In the genomic region with DNA sequence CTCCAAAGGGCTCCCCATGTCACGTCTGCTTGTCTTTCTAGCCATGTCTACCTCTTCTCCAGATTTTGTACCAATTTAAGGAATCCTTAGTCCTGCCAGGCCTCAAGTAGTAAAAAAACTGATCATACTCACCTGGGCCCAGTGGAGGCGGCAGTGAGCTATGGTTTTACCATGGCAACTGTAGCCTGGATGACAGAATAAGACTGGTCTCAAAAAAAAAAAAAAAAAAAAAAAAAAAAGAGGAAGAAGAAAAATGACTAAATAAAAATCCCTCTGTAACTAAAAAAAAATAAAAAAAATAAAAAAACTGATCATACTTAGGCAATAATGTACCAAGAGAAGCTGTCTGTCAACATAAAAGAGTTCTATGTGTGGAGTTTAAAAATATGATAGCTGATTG, we compare ENCODE assay signal across 8 cellular contexts.
DNase-seq lines count a peak whose midpoint lies in the region; ATAC-seq and TF ChIP-seq lines count a peak whose summit lies in the region.

No MANE protein-coding gene starts in this region.

- peak; percentile 100 for ATAC-seq in HG03432 (IDR thresholded peaks at IDR 0.05; ENCODE audit: unreplicated experiment)
- ATAC-seq in psoas muscle = no peak

- H3K36me3 ChIP-seq in WERI-Rb-1 (no peaks in the 10 kb centered on the region), psoas muscle (ENCODE audit: insufficient read depth in 1 of 2, low read depth in 1 of 2) (no peaks in the 10 kb centered on the region)

- H3K27ac ChIP-seq in WERI-Rb-1 (no peak overlapping the region), psoas muscle (no peak overlapping the region)

- H3K27me3 Mint-ChIP-seq in nephron progenitor cell (ENCODE audit: low read depth, poor library complexity) = no peaks in the 10 kb centered on the region

- no peak overlapping the region for H3K4me3 ChIP-seq in GM12864 (ENCODE audit: low read depth, low read length)
- no peak overlapping the region for H3K4me3 ChIP-seq in WERI-Rb-1 (ENCODE audit: low read depth, low read length)
- no peak overlapping the region for H3K4me3 ChIP-seq in psoas muscle

- H3K36me3 Mint-ChIP-seq in nephron progenitor cell (ENCODE audit: low read depth) = no peaks in the 10 kb centered on the region

- no peaks in the 10 kb centered on the region for H3K4me1 ChIP-seq in psoas muscle

- H3K27me3 ChIP-seq in WERI-Rb-1 (ENCODE audit: insufficient read depth, low read depth, severe bottlenecking) (no peaks in the 10 kb centered on the region), psoas muscle (ENCODE audit: insufficient read depth in 3 of 3, low read length in 2 of 3) (no peaks in the 10 kb centered on the region)

- WGBS in psoas muscle, 3 donors = 59 to 83% (median 68%) methylated on average over 2 of the region's 2 CpGs

- no peaks in the 10 kb centered on the region for H3K9me3 Mint-ChIP-seq in nephron progenitor cell

- H3K27ac Mint-ChIP-seq in nephron progenitor cell = no peak overlapping the region

- intact Hi-C loops in psoas muscle (cut with DNase I) = no loop called here

- no peak overlapping the region for H3K4me3 Mint-ChIP-seq in nephron progenitor cell

- DNase-seq in GM12864 (ENCODE audit: low read depth) (peak; percentile 16), GM20000 (ENCODE audit: low spot score) (peak; percentile 9), WERI-Rb-1 (peak; percentile 14), nephron progenitor cell (peak; percentile 10), psoas muscle (no peak), NCI-H2107 (lab: John Stamatoyannopoulos, UW) (no peak), mucosa of gallbladder (ENCODE audit: low spot score) (no peak)

- TF ChIP-seq CTCF in GM12864 (IDR thresholded peaks at IDR 0.05; ENCODE audit: low read depth, low read length, missing control alignments) = peak; percentile 51
- TF ChIP-seq CTCF in GM20000 (IDR thresholded peaks at IDR 0.05; ENCODE audit: extremely low read depth, missing control alignments) = no peak
- 0 out of 2 replicates have a peak, but pooled peaks have one; percentile 6 for TF ChIP-seq CTCF in WERI-Rb-1 (IDR thresholded peaks at IDR 0.05; ENCODE audit: low read depth, low read length)
- TF ChIP-seq CTCF in nephron progenitor cell (IDR thresholded peaks at IDR 0.05) = peak; percentile 36
- TF ChIP-seq CTCF in psoas muscle (IDR thresholded peaks at IDR 0.05) = no peak

- no peaks in the 10 kb centered on the region for H3K9me3 ChIP-seq in WERI-Rb-1 (ENCODE audit: severe bottlenecking)
- H3K9me3 ChIP-seq in psoas muscle = no peaks in the 10 kb centered on the region

- H3K4me1 Mint-ChIP-seq in nephron progenitor cell = no peaks in the 10 kb centered on the region

Comparison
In these comparisons a context has a peak if more than half of its experiments do, and no peak if none do; other contexts are left out.
1. DNase-seq: peak in GM12864 (single experiment), GM20000 (single experiment), WERI-Rb-1 (single experiment) and nephron progenitor cell (single experiment); none in psoas muscle (0 of 2), NCI-H2107 (single experiment) and mucosa of gallbladder (single experiment).
2. CTCF ChIP-seq: peak in GM12864 (single experiment), WERI-Rb-1 (single experiment) and nephron progenitor cell (single experiment); none in GM20000 (single experiment) and psoas muscle (single experiment).